ENCODE assay signal across 34 cellular contexts in genomic region chr7:71687831-71688599, GRCh38.
"Had no signal": no experiment of that assay in that cellular context is flagged by ENCODE, and none has a peak within 500 bp of the region (broad histone marks: within the 10 kb centered on the region; RNA-seq: fewer than 3 reads in every experiment).

No MANE protein-coding gene starts in this region.

- H3K36me3 ChIP-seq: adrenal gland, ascending aorta, breast epithelium, cardiac muscle cell, gastrocnemius medialis, heart right ventricle had no signal

- H3K4me3 Mint-ChIP-seq: activated B cell treated with CpG ODN at 0.5 μM for 24 hours; activated CD8-positive, alpha-beta memory T cell treated with anti-CD3 and anti-CD28 coated beads, Interleukin-2, amount 10 ng/mL, durations not matched to agents 7 days and 5 days; activated CD8-positive, alpha-beta T cell treated with anti-CD3 and anti-CD28 coated beads, Interleukin-2, amount 10 ng/mL, durations not matched to agents 7 days and 5 days; activated naive CD4-positive, alpha-beta T cell treated with anti-CD3 and anti-CD28 coated beads for 36 hours; activated naive CD4-positive, alpha-beta T cell treated with anti-CD3 and anti-CD28 coated beads, Interleukin-2, amount 50 U/mL, for 24 hours; activated naive CD8-positive, alpha-beta T cell treated with anti-CD3 and anti-CD28 coated beads for 36 hours; activated naive CD8-positive, alpha-beta T cell treated with anti-CD3 and anti-CD28 coated beads, Interleukin-2, amount 50 U/mL, for 24 hours; activated T-helper 1 cell treated with anti-CD3 and anti-CD28 coated beads, Interleukin-12 subunit alpha, Interleukin-12 subunit beta, Interleukin-2, Interleukin-4 antibody, amounts not matched to agents 30 ng/mL and 10 ng/mL and 1 ng/mL, durations not matched to agents 14 hours and 24 hours and 36 hours; brain; dendritic cell treated with granulocyte-macrophage colony-stimulating factor and Interleukin-4, amounts not matched to agents 40 ng/mL and 50 ng/mL, for 4 days had no signal

- H3K27me3 ChIP-seq: adrenal gland, ascending aorta, breast epithelium, cardiac muscle cell, esophagus muscularis mucosa, foreskin keratinocyte, gastrocnemius medialis, heart right ventricle had no signal

- H3K4me1 ChIP-seq: ascending aorta, breast epithelium, esophagus muscularis mucosa, foreskin keratinocyte, gastrocnemius medialis, heart right ventricle had no signal

- H3K27ac Mint-ChIP-seq: activated B cell treated with CpG ODN at 0.5 μM for 24 hours; activated CD8-positive, alpha-beta memory T cell treated with anti-CD3 and anti-CD28 coated beads, Interleukin-2, amount 10 ng/mL, durations not matched to agents 7 days and 5 days; activated CD8-positive, alpha-beta T cell treated with anti-CD3 and anti-CD28 coated beads, Interleukin-2, amount 10 ng/mL, durations not matched to agents 7 days and 5 days; activated naive CD4-positive, alpha-beta T cell treated with anti-CD3 and anti-CD28 coated beads for 36 hours; activated naive CD4-positive, alpha-beta T cell treated with anti-CD3 and anti-CD28 coated beads, Interleukin-2, amount 50 U/mL, for 24 hours; activated naive CD8-positive, alpha-beta T cell treated with anti-CD3 and anti-CD28 coated beads for 36 hours; activated naive CD8-positive, alpha-beta T cell treated with anti-CD3 and anti-CD28 coated beads, Interleukin-2, amount 50 U/mL, for 24 hours; activated T-helper 1 cell treated with anti-CD3 and anti-CD28 coated beads, Interleukin-12 subunit alpha, Interleukin-12 subunit beta, Interleukin-2, Interleukin-4 antibody, amounts not matched to agents 30 ng/mL and 10 ng/mL and 1 ng/mL, durations not matched to agents 14 hours and 24 hours and 36 hours; activated T-helper 2 cell treated with anti-CD3 and anti-CD28 coated beads, Interferon-gamma antibody, Interleukin-2, Interleukin-4, amounts not matched to agents 10 μg/mL and 5 μg/mL and 100 μg/mL, durations not matched to agents 14 hours and 24 hours and 36 hours; dendritic cell treated with granulocyte-macrophage colony-stimulating factor and Interleukin-4, amounts not matched to agents 40 ng/mL and 50 ng/mL, for 4 days had no signal

- ATAC-seq: activated CD4-positive, CD25-positive, alpha-beta regulatory T cell treated with anti-CD3 and anti-CD28 coated beads, Interleukin-2, amount 50 U/mL, for 24 hours; activated CD8-positive, alpha-beta memory T cell treated with anti-CD3 and anti-CD28 coated beads, Interleukin-2, amount 10 ng/mL, durations not matched to agents 7 days and 5 days; activated CD8-positive, alpha-beta T cell treated with anti-CD3 and anti-CD28 coated beads, Interleukin-2, amount 10 ng/mL, durations not matched to agents 7 days and 5 days; activated naive CD8-positive, alpha-beta T cell treated with anti-CD3 and anti-CD28 coated beads, Interleukin-2, amount 50 U/mL, for 24 hours; foreskin keratinocyte; gastrocnemius medialis; heart right ventricle had no signal

- H3K27me3 Mint-ChIP-seq: activated B cell treated with CpG ODN at 0.5 μM for 24 hours; activated CD8-positive, alpha-beta memory T cell treated with anti-CD3 and anti-CD28 coated beads, Interleukin-2, amount 10 ng/mL, durations not matched to agents 7 days and 5 days; activated naive CD4-positive, alpha-beta T cell treated with anti-CD3 and anti-CD28 coated beads, Interleukin-2, amount 50 U/mL, for 24 hours; activated naive CD8-positive, alpha-beta T cell treated with anti-CD3 and anti-CD28 coated beads, Interleukin-2, amount 50 U/mL, for 24 hours; dendritic cell treated with granulocyte-macrophage colony-stimulating factor and Interleukin-4, amounts not matched to agents 40 ng/mL and 50 ng/mL, for 4 days had no signal

- H3K4me3 ChIP-seq: adrenal gland, ascending aorta, breast epithelium, cardiac muscle cell, coronary artery, dorsolateral prefrontal cortex, esophagus muscularis mucosa, gastrocnemius medialis, heart right ventricle had no signal

- H3K4me1 Mint-ChIP-seq: activated B cell treated with CpG ODN at 0.5 μM for 24 hours; activated CD8-positive, alpha-beta memory T cell treated with anti-CD3 and anti-CD28 coated beads, Interleukin-2, amount 10 ng/mL, durations not matched to agents 7 days and 5 days; activated naive CD4-positive, alpha-beta T cell treated with anti-CD3 and anti-CD28 coated beads, Interleukin-2, amount 50 U/mL, for 24 hours; activated naive CD8-positive, alpha-beta T cell treated with anti-CD3 and anti-CD28 coated beads for 36 hours; activated naive CD8-positive, alpha-beta T cell treated with anti-CD3 and anti-CD28 coated beads, Interleukin-2, amount 50 U/mL, for 24 hours had no signal

- H3K27ac ChIP-seq: adrenal gland, ascending aorta, breast epithelium, cardiac muscle cell, coronary artery, dorsolateral prefrontal cortex, esophagus muscularis mucosa, foreskin keratinocyte, gastrocnemius medialis, heart right ventricle, VCaP had no signal

- H3K9me3 Mint-ChIP-seq: activated naive CD8-positive, alpha-beta T cell treated with anti-CD3 and anti-CD28 coated beads, Interleukin-2, amount 50 U/mL, for 24 hours had no signal

- H3K9me3 ChIP-seq: adrenal gland, ascending aorta, breast epithelium, esophagus muscularis mucosa, gastrocnemius medialis, heart right ventricle had no signal

- DNase-seq: activated B cell treated with CpG ODN at 0.5 μM for 24 hours; activated CD4-positive, alpha-beta T cell treated with anti-CD3 and anti-CD28 coated beads for 48 hours; activated CD4-positive, alpha-beta T cell treated with anti-CD3 and anti-CD28 coated beads, Interleukin-2, amount 50 U/mL, for 1 hour; activated CD4-positive, alpha-beta T cell treated with anti-CD3 and anti-CD28 coated beads, Interleukin-2, amount 50 U/mL, for 48 hours; activated CD8-positive, alpha-beta memory T cell treated with anti-CD3 and anti-CD28 coated beads, Interleukin-2, amount 10 ng/mL, durations not matched to agents 7 days and 5 days; activated CD8-positive, alpha-beta memory T cell treated with anti-CD3 and anti-CD28 coated beads, Interleukin-2, amount 50 U/mL, for 4 hours; activated CD8-positive, alpha-beta T cell treated with anti-CD3 and anti-CD28 coated beads, Interleukin-2, amount 10 ng/mL, durations not matched to agents 7 days and 5 days; activated effector memory CD4-positive, alpha-beta T cell treated with anti-CD3 and anti-CD28 coated beads, Interleukin-2, amount 50 U/mL, for 16 hours; activated naive CD4-positive, alpha-beta T cell treated with anti-CD3 and anti-CD28 coated beads for 36 hours; activated naive CD8-positive, alpha-beta T cell treated with anti-CD3 and anti-CD28 coated beads for 36 hours; activated naive CD8-positive, alpha-beta T cell treated with anti-CD3 and anti-CD28 coated beads, Interleukin-2, amount 50 U/mL, for 24 hours; activated T-cell treated with anti-CD3 and anti-CD28 coated beads, Interleukin-2, amount 50 U/mL, for 1 hour; activated T-cell treated with anti-CD3 and anti-CD28 coated beads, Interleukin-2, amount 50 U/mL, for 48 hours; adrenal gland; central memory CD4-positive, alpha-beta T cell; dorsolateral prefrontal cortex; effector memory CD4-positive, alpha-beta T cell; erythroblast; foreskin keratinocyte; gastrocnemius medialis; heart right ventricle; T-helper 2 cell had no signal

- H3K36me3 Mint-ChIP-seq: activated CD8-positive, alpha-beta memory T cell treated with anti-CD3 and anti-CD28 coated beads, Interleukin-2, amount 10 ng/mL, durations not matched to agents 7 days and 5 days; activated naive CD4-positive, alpha-beta T cell treated with anti-CD3 and anti-CD28 coated beads, Interleukin-2, amount 50 U/mL, for 24 hours; activated naive CD8-positive, alpha-beta T cell treated with anti-CD3 and anti-CD28 coated beads for 36 hours had no signal
